In genomic region chr2:217813828-217814227, GRCh38 we compare ENCODE assay signal across 25 cellular contexts.
"Had no signal": no experiment of that assay in that cellular context is flagged by ENCODE, and none has a peak within 500 bp of the region (broad histone marks: within the 10 kb centered on the region; RNA-seq: fewer than 3 reads in every experiment).

No MANE protein-coding gene starts in this region.

- H3K4me2 ChIP-seq: SK-N-SH had no signal

- H3K9me3 ChIP-seq: SJCRH30, SK-N-SH had no signal

- H3K36me3 Mint-ChIP-seq: activated naive CD8-positive, alpha-beta T cell had no signal

- ATAC-seq: activated CD4-positive, alpha-beta T cell treated with anti-CD3 and anti-CD28 coated beads for 36 hours; activated T-helper 17 cell treated with anti-CD3 and anti-CD28 coated beads, Interleukin-2, amount 50 U/mL, for 72 hours; Panc1 had no signal

- H3K9me3 Mint-ChIP-seq: activated naive CD4-positive, alpha-beta T cell treated with anti-CD3 and anti-CD28 coated beads for 36 hours; activated T-helper 17 cell treated with anti-CD3 and anti-CD28 coated beads, Interleukin-2, amount 50 U/mL, for 72 hours had no signal

- H3K27me3 Mint-ChIP-seq: activated CD4-positive, alpha-beta memory T cell treated with anti-CD3 and anti-CD28 coated beads, Interleukin-2, amount 10 ng/mL, durations not matched to agents 7 days and 5 days; activated CD4-positive, alpha-beta T cell treated with anti-CD3 and anti-CD28 coated beads for 36 hours; activated naive CD8-positive, alpha-beta T cell had no signal

- H3K4me1 ChIP-seq: SJCRH30 had no signal

- DNase-seq: activated CD4-positive, alpha-beta memory T cell treated with anti-CD3 and anti-CD28 coated beads, Interleukin-2, amount 10 ng/mL, durations not matched to agents 7 days and 5 days; activated CD4-positive, alpha-beta T cell treated with anti-CD3 and anti-CD28 coated beads for 36 hours; activated CD4-positive, alpha-beta T cell treated with anti-CD3 and anti-CD28 coated beads, Interleukin-2, amount 50 U/mL, for 1 hour; activated gamma-delta T cell; activated naive CD4-positive, alpha-beta T cell treated with anti-CD3 and anti-CD28 coated beads for 36 hours; activated T-cell treated with anti-CD3 and anti-CD28 coated beads for 4 hours; activated T-cell treated with anti-CD3 and anti-CD28 coated beads, Interleukin-2, amount 50 U/mL, for 48 hours; Kasumi-1; KBM-7; NCI-H1105 treated with DMSO at 0.1 percent for 48 hours; NCI-H1436 treated with DMSO at 0.1 percent for 48 hours; NCI-H187; NCI-H2081; NCI-H510A treated with DMSO at 0.1 percent for 48 hours; NCI-H69; NK-92 treated with Interleukin-12 subunit alpha and Interleukin-12 subunit beta, amount 100 ng/mL, for 24 hours; OCI-M1; RPMI8226; SJCRH30; SK-N-SH; T-helper 1 cell; WERI-Rb-1 had no signal

- H3K27ac Mint-ChIP-seq: activated CD4-positive, alpha-beta memory T cell treated with anti-CD3 and anti-CD28 coated beads, Interleukin-2, amount 10 ng/mL, durations not matched to agents 7 days and 5 days; activated CD4-positive, alpha-beta T cell treated with anti-CD3 and anti-CD28 coated beads for 36 hours; activated naive CD4-positive, alpha-beta T cell treated with anti-CD3 and anti-CD28 coated beads for 36 hours; activated naive CD8-positive, alpha-beta T cell; activated T-helper 17 cell treated with anti-CD3 and anti-CD28 coated beads, Interleukin-2, amount 50 U/mL, for 72 hours had no signal

- H3K27me3 ChIP-seq: SJCRH30 had no signal

- H3K27ac ChIP-seq: SJCRH30, WERI-Rb-1 had no signal

- H3K4me3 ChIP-seq: SJCRH30 had no signal

- H3K4me1 Mint-ChIP-seq: activated CD4-positive, alpha-beta memory T cell treated with anti-CD3 and anti-CD28 coated beads, Interleukin-2, amount 10 ng/mL, durations not matched to agents 7 days and 5 days; activated CD4-positive, alpha-beta T cell treated with anti-CD3 and anti-CD28 coated beads for 36 hours; activated T-helper 17 cell treated with anti-CD3 and anti-CD28 coated beads, Interleukin-2, amount 50 U/mL, for 72 hours had no signal

- H3K36me3 ChIP-seq: SJCRH30, WERI-Rb-1 had no signal

- H3K4me3 Mint-ChIP-seq: activated CD4-positive, alpha-beta memory T cell treated with anti-CD3 and anti-CD28 coated beads, Interleukin-2, amount 10 ng/mL, durations not matched to agents 7 days and 5 days; activated CD4-positive, alpha-beta T cell treated with anti-CD3 and anti-CD28 coated beads for 36 hours; activated naive CD4-positive, alpha-beta T cell treated with anti-CD3 and anti-CD28 coated beads for 36 hours; activated naive CD8-positive, alpha-beta T cell; activated T-helper 17 cell treated with anti-CD3 and anti-CD28 coated beads, Interleukin-2, amount 50 U/mL, for 72 hours had no signal

- H3K9ac ChIP-seq: SK-N-SH had no signal
